Comparison of ENCODE assay signal across 8 cellular contexts in the genomic region with DNA sequence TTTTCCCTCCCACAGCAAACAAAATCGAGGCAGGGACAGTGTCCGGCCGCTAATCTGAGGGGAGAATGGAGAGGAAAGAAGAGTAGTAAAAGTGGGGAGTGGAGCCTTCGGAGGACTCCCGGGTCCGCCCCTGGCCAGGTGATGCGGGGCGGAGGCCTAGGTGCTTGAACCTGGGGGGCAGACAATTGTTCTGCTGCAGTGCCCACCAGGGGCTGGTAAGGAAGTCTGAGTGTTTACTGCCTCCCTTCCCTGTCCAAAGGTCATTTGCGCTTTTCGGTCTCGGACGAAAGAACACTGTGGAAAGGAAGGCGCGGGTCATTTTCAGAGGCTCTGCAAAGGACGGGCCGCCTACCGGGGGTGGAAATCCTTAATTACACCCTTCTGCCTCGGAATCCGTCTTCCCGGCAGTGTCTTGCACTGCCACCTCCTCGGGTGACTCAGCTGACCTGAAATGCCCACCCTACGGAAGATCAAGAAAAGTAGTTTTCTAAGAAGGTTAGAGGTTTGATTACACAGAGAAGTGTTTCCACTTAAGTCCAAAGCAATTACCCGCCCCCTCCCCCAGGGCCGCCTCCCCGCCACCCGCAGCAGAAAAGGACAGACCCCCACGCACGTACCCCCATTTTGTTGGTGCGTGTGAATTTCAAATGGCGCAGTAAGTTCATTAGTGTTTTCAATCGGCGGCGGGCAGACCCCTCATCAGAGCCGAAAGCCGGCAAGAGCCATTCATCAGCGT.
DNase-seq lines count a peak whose midpoint lies in the region; ATAC-seq and TF ChIP-seq lines count a peak whose summit lies in the region.

No MANE protein-coding gene starts in this region.

- H3K36me3 ChIP-seq in BLaER1 treated with 17β-estradiol and CSF1 and Interleukin-3, amounts not matched to agents 10 nM and 100 nM, result 0 out of 22 replicates have a peak, but pooled peaks cover 0 to 6% (median 0%) of the 10 kb centered on the region in 11 experiments
- H3K36me3 ChIP-seq in MG63, result no peaks in the 10 kb centered on the region
- H3K36me3 ChIP-seq in neural cell (ENCODE audit: insufficient read depth, low read length), result no peaks in the 10 kb centered on the region

- TF ChIP-seq POLR2A in GM18505 (IDR thresholded peaks at IDR 0.05; ENCODE audit: borderline replicate concordance, extremely low read depth, insufficient read depth, insufficient read length), result no peak

- no peak for TF ChIP-seq RAD21 in neural cell (conservative IDR thresholded peaks at IDR 0.05)

- DNase-seq in MG63 (peak; percentile 4), epithelial cell of esophagus (ENCODE audit: low read depth) (peak; percentile 28), occipital lobe (lab: John Stamatoyannopoulos, UW) (no peak)

- H2AFZ ChIP-seq in neural cell (ENCODE audit: low read depth, low read length), result no peak overlapping the region

- no peaks in the 10 kb centered on the region for H3F3A ChIP-seq in neural cell (ENCODE audit: insufficient read depth, low read length, poor library complexity, severe bottlenecking)

- peaks cover 30 to 64% (median 52%) of the 10 kb centered on the region in 11 experiments for H3K27me3 ChIP-seq in BLaER1 treated with 17β-estradiol and CSF1 and Interleukin-3, amounts not matched to agents 10 nM and 100 nM
- H3K27me3 ChIP-seq in MG63 (peaks cover 31% of the 10 kb centered on the region), neural cell (ENCODE audit: insufficient read depth, low read depth, low read length) (peaks cover 35% of the 10 kb centered on the region)

- ATAC-seq in GM19455 (IDR thresholded peaks at IDR 0.05; ENCODE audit: unreplicated experiment) (no peak), HG02623 (IDR thresholded peaks at IDR 0.05; ENCODE audit: unreplicated experiment) (no peak), GM18505 (IDR thresholded peaks at IDR 0.05; ENCODE audit: unreplicated experiment) (no peak)

- peaks cover 4 to 18% (median 13%) of the 10 kb centered on the region in 11 experiments; a peak in 17 of 22 replicates for H3K9me3 ChIP-seq in BLaER1 treated with 17β-estradiol and CSF1 and Interleukin-3, amounts not matched to agents 10 nM and 100 nM (replicated peaks in 1 of 11)
- H3K9me3 ChIP-seq in MG63, result no peaks in the 10 kb centered on the region
- no peaks in the 10 kb centered on the region for H3K9me3 ChIP-seq in neural cell (ENCODE audit: low read length)

- TF ChIP-seq CTCF in epithelial cell of esophagus (IDR thresholded peaks at IDR 0.05; ENCODE audit: insufficient read depth, low read depth, low read length, missing control alignments), result no peak
- TF ChIP-seq CTCF in neural cell (IDR thresholded peaks at IDR 0.05; ENCODE audit: poor library complexity, severe bottlenecking), result no peak

- H4K20me1 ChIP-seq in BLaER1 treated with 17β-estradiol and CSF1 and Interleukin-3, amounts not matched to agents 10 nM and 100 nM, result peaks cover 0 to 22% (median 0%) of the 10 kb centered on the region in 11 experiments; a peak in 4 of 22 replicates
- H4K20me1 ChIP-seq in neural cell (ENCODE audit: insufficient read depth), result no peaks in the 10 kb centered on the region

- peak overlapping the region in 7 of 11 experiments; percentile 81 to 91 (median 85); a peak in 9 of 22 replicates for H3K27ac ChIP-seq in BLaER1 treated with 17β-estradiol and CSF1 and Interleukin-3, amounts not matched to agents 10 nM and 100 nM
- no peak overlapping the region for H3K27ac ChIP-seq in neural cell (ENCODE audit: low read length)

- H3K4me3 ChIP-seq in BLaER1 treated with 17β-estradiol and CSF1 and Interleukin-3, amounts not matched to agents 10 nM and 100 nM, result peak overlapping the region; percentile 71 to 93 (median 89)
- peak overlapping the region; percentile 48 for H3K4me3 ChIP-seq in MG63
- peak overlapping the region; percentile 61 for H3K4me3 ChIP-seq in epithelial cell of esophagus (ENCODE audit: low read length)
- peak overlapping the region; percentile 86 for H3K4me3 ChIP-seq in neural cell (ENCODE audit: low read length)

- peak overlapping the region; percentile 73 to 90 (median 86) for H3K4me2 ChIP-seq in BLaER1 treated with 17β-estradiol and CSF1 and Interleukin-3, amounts not matched to agents 10 nM and 100 nM
- peak overlapping the region; percentile 28 for H3K4me2 ChIP-seq in neural cell (ENCODE audit: low read length)

- no peak for TF ChIP-seq EP300 in neural cell (conservative IDR thresholded peaks at IDR 0.05; ENCODE audit: poor library complexity, severe bottlenecking)

- peaks cover 0 to 14% (median 8%) of the 10 kb centered on the region in 10 experiments; a peak in 14 of 20 replicates for H3K4me1 ChIP-seq in BLaER1 treated with 17β-estradiol and CSF1 and Interleukin-3, amounts not matched to agents 10 nM and 100 nM

- no peaks in the 10 kb centered on the region for H3K9me2 ChIP-seq in neural cell (ENCODE audit: insufficient read depth, low read length)

- peak overlapping the region in 9 of 11 experiments; percentile 80 to 96 (median 87); a peak in 15 of 22 replicates for H3K9ac ChIP-seq in BLaER1 treated with 17β-estradiol and CSF1 and Interleukin-3, amounts not matched to agents 10 nM and 100 nM
- peak overlapping the region; percentile 61 for H3K9ac ChIP-seq in neural cell (ENCODE audit: low read length)

- H3K79me2 ChIP-seq in neural cell (replicated peaks; ENCODE audit: insufficient read depth, low read length), result peaks cover 23% of the 10 kb centered on the region

TF ChIP-seq in neural cell, 6 proteins besides CTCF, POLR2A, EP300 and RAD21:
- no peak for TF ChIP-seq TAF1 (IDR thresholded peaks at IDR 0.05; ENCODE audit: low read depth)
- TF ChIP-seq POLR2AphosphoS5 (IDR thresholded peaks at IDR 0.05), result no peak
- no peak for TF ChIP-seq EZH2 (IDR thresholded peaks at IDR 0.05; ENCODE audit: borderline replicate concordance, insufficient read depth, low read length, poor library complexity, severe bottlenecking)
